18 cellular contexts compared by ENCODE assay signal in genomic region chr3:52140000-52140399, GRCh38. TPM values are rescaled to one million over a fixed set of nuclear protein-coding genes. Genes with fewer than 3 reads are reported as not detected.
"Had no signal": no experiment of that assay in that cellular context is flagged by ENCODE, and none has a peak within 500 bp of the region (broad histone marks: within the 10 kb centered on the region; RNA-seq: fewer than 3 reads in every experiment).

No MANE protein-coding gene starts in this region.

- H3K36me3 ChIP-seq: ascending aorta, brain microvascular endothelial cell, colonic mucosa, neural progenitor cell, thyroid gland had no signal

- DNase-seq: activated CD4-positive, alpha-beta T cell treated with anti-CD3 and anti-CD28 coated beads for 1 hour; activated CD4-positive, alpha-beta T cell treated with anti-CD3 and anti-CD28 coated beads, Interleukin-2, amount 50 U/mL, for 1 hour; activated CD8-positive, alpha-beta T cell treated with anti-CD3 and anti-CD28 coated beads, Interleukin-2, amount 10 ng/mL, durations not matched to agents 7 days and 5 days; activated gamma-delta T cell; brain microvascular endothelial cell; colonic mucosa; endodermal cell; esophagus squamous epithelium; kidney; naive thymus-derived CD8-positive, alpha-beta T cell; stimulated activated CD4-positive, alpha-beta T cell treated with anti-CD3 and anti-CD28 coated beads, Interleukin-12 subunit alpha, Interleukin-12 subunit beta, amount 100 ng/mL, for 4 hours; stimulated activated CD4-positive, alpha-beta T cell treated with anti-CD3 and anti-CD28 coated beads, Interleukin-4, amount 100 ng/mL, for 4 hours; stimulated activated naive CD8-positive, alpha-beta T cell treated with anti-CD3 and anti-CD28 coated beads, Interleukin-15, Interleukin-2, amounts not matched to agents 100 U/mL and 50 U/mL, for 24 hours; T-helper 1 cell; thyroid gland had no signal

- H3K4me3 ChIP-seq: ascending aorta, colonic mucosa, esophagus squamous epithelium, neural progenitor cell, thyroid gland had no signal

- H3K4me1 ChIP-seq: ascending aorta, colonic mucosa had no signal

- H3K27me3 ChIP-seq: ascending aorta, brain microvascular endothelial cell, colonic mucosa, esophagus squamous epithelium, neural progenitor cell, thyroid gland had no signal

- H3K9me3 ChIP-seq: ascending aorta, colonic mucosa, esophagus squamous epithelium, thyroid gland had no signal

- H3K27ac ChIP-seq: brain microvascular endothelial cell, colonic mucosa, esophagus squamous epithelium, neural progenitor cell, thyroid gland had no signal

- ATAC-seq: activated CD8-positive, alpha-beta T cell treated with anti-CD3 and anti-CD28 coated beads, Interleukin-2, amount 10 ng/mL, durations not matched to agents 7 days and 5 days; left lobe of liver; naive thymus-derived CD8-positive, alpha-beta T cell; stimulated activated naive CD8-positive, alpha-beta T cell treated with anti-CD3 and anti-CD28 coated beads, Interleukin-15, Interleukin-2, amounts not matched to agents 100 U/mL and 50 U/mL, for 24 hours had no signal

RNA-seq across cellular contexts. Expression of gene POC1A, which starts 14.2 kb away (rescaled TPM):
- total RNA-seq: ascending aorta had no signal
